In genomic region chrX:150405576-150405975, GRCh38 we compare ENCODE assay signal across 14 cellular contexts. TPM values are rescaled to one million over a fixed set of nuclear protein-coding genes. Genes with fewer than 3 reads are reported as not detected.
DNase-seq lines count a peak whose midpoint lies in the region; ATAC-seq and TF ChIP-seq lines count a peak whose summit lies in the region.
"Had no signal": no experiment of that assay in that cellular context is flagged by ENCODE, and none has a peak within 500 bp of the region (broad histone marks: within the 10 kb centered on the region; RNA-seq: fewer than 3 reads in every experiment).

No MANE protein-coding gene starts in this region.

- H3K9me3 Mint-ChIP-seq in mesothelial cell of epicardium = peaks cover 4% of the 10 kb centered on the region
- H3K9me3 Mint-ChIP-seq: activated B cell treated with CpG ODN at 0.5 μM for 24 hours; natural killer cell treated with Interleukin-12 subunit alpha and Interleukin-12 subunit beta and Interleukin-15 and Interleukin-18, amount 100 ng/mL, for 72 hours had no signal

- H3K9me3 ChIP-seq in right lobe of liver = no peaks in the 10 kb centered on the region
- H3K9me3 ChIP-seq: adrenal gland, SJSA1 had no signal

- H3K27me3 ChIP-seq in GM06990 (replicated peaks; ENCODE audit: control insufficient read depth, insufficient read depth, low read length) (no peaks in the 10 kb centered on the region), right lobe of liver (no peaks in the 10 kb centered on the region)
- H3K27me3 ChIP-seq: adrenal gland, SJSA1 had no signal

- H3K27ac ChIP-seq in right lobe of liver = no peak overlapping the region
- H3K27ac ChIP-seq: adrenal gland, SJSA1 had no signal

- peak; percentile 22 for TF ChIP-seq CTCF in GM06990 (IDR thresholded peaks at IDR 0.05; ENCODE audit: insufficient read depth, low read length, poor library complexity, severe bottlenecking)
- peak; percentile 27 for TF ChIP-seq CTCF in astrocyte of the spinal cord (IDR thresholded peaks at IDR 0.05; ENCODE audit: low read depth, low read length)
- TF ChIP-seq CTCF in right lobe of liver (IDR thresholded peaks at IDR 0.05) = peak in 3 of 4 donors; percentile 15 to 32 (median 16)
- no peak for TF ChIP-seq CTCF in mesothelial cell of epicardium (IDR thresholded peaks at IDR 0.05; ENCODE audit: unreplicated experiment)

- intact Hi-C loops in right lobe of liver (cut with DNase I) = no loop called here

- H3K4me1 ChIP-seq in right lobe of liver = no peaks in the 10 kb centered on the region
- H3K4me1 ChIP-seq: adrenal gland, SJSA1 had no signal

- no peak overlapping the region for H3K4me3 Mint-ChIP-seq in mesothelial cell of epicardium
- H3K4me3 Mint-ChIP-seq: activated B cell treated with CpG ODN at 0.5 μM for 24 hours; natural killer cell treated with Interleukin-12 subunit alpha and Interleukin-12 subunit beta and Interleukin-15 and Interleukin-18, amount 100 ng/mL, for 72 hours had no signal

- in situ Hi-C loops in astrocyte of the spinal cord (cut with HindIII; ENCODE audit: low sequenced_read_pairs) = no loop called here

- H3K4me3 ChIP-seq in GM06990 (replicated peaks; ENCODE audit: low read depth, low read length) (no peak overlapping the region), astrocyte of the spinal cord (ENCODE audit: low read depth, low read length) (no peak overlapping the region), right lobe of liver (no peak overlapping the region)
- H3K4me3 ChIP-seq: adrenal gland, SJSA1 had no signal

- H3K27me3 Mint-ChIP-seq in mesothelial cell of epicardium (ENCODE audit: low read depth) = peaks cover 7% of the 10 kb centered on the region
- H3K27me3 Mint-ChIP-seq: activated B cell treated with CpG ODN at 0.5 μM for 24 hours had no signal

- no peak for TF ChIP-seq POLR2A in right lobe of liver (IDR thresholded peaks at IDR 0.05)

- DNase-seq in GM06990 (ENCODE audit: extremely low read depth, insufficient read length) (no peak), HT1080 (ENCODE audit: low read depth) (peak; percentile 1), astrocyte of the spinal cord (ENCODE audit: low read depth, low spot score) (no peak), right lobe of liver (no peak), mesothelial cell of epicardium (ENCODE audit: low spot score in 2 of 2, unreplicated experiment in 2 of 2) (no peak), NOMO-1 treated with DMSO at 0.1 percent for 48 hours (lab: John Stamatoyannopoulos, UW; ENCODE audit: unreplicated experiment) (no peak)
- DNase-seq: activated B cell treated with CpG ODN at 0.5 μM for 24 hours, GOT3, NCI-H1105 treated with DMSO at 0.1 percent for 48 hours, NCI-H524 treated with DMSO at 0.1 percent for 48 hours had no signal

- no peaks in the 10 kb centered on the region for H3K4me1 Mint-ChIP-seq in mesothelial cell of epicardium
- H3K4me1 Mint-ChIP-seq: activated B cell treated with CpG ODN at 0.5 μM for 24 hours had no signal

- no peak overlapping the region for H3K27ac Mint-ChIP-seq in mesothelial cell of epicardium
- H3K27ac Mint-ChIP-seq: activated B cell treated with CpG ODN at 0.5 μM for 24 hours; natural killer cell treated with Interleukin-12 subunit alpha and Interleukin-12 subunit beta and Interleukin-15 and Interleukin-18, amount 100 ng/mL, for 72 hours had no signal

- ATAC-seq in right lobe of liver = peak in 3 of 4 donors; percentile 47 to 50 (median 49)
- ATAC-seq in GM19452 (IDR thresholded peaks at IDR 0.05; ENCODE audit: unreplicated experiment) = no peak
- ATAC-seq: natural killer cell treated with Interleukin-12 subunit alpha and Interleukin-12 subunit beta and Interleukin-15 and Interleukin-18, amount 100 ng/mL, for 72 hours had no signal

- 52% methylated on average over 4 of the region's 4 CpGs for WGBS in right lobe of liver (ENCODE audit: insufficient coverage, low coverage, low lambda C conversion rate, missing lambda C conversion rate)

- H3K36me3 Mint-ChIP-seq in mesothelial cell of epicardium = no peaks in the 10 kb centered on the region
- H3K36me3 Mint-ChIP-seq: natural killer cell treated with Interleukin-12 subunit alpha and Interleukin-12 subunit beta and Interleukin-15 and Interleukin-18, amount 100 ng/mL, for 72 hours had no signal

- H3K36me3 ChIP-seq in GM06990 (ENCODE audit: control insufficient read depth, insufficient read depth, low read length) (no peaks in the 10 kb centered on the region), right lobe of liver (no peaks in the 10 kb centered on the region)
- H3K36me3 ChIP-seq: adrenal gland, SJSA1 had no signal

RNA-seq across cellular contexts. Expression of gene MAMLD1, which starts 42.5 kb away (rescaled TPM):
- total RNA-seq in HT1080 (2014; rRNA removed; shearing (Covaris generic)) = 1.7 and 3.0 TPM in 2 replicates
- polyA plus RNA-seq in HT1080 (2015; cell fraction: cytosol; rRNA removed) = 6.1 and 6.7 TPM in 2 replicates
- 8.1 and 8.8 TPM in 2 replicates for polyA plus RNA-seq in HT1080 (2015; cell fraction: nucleus; rRNA removed)
- 1 to 10 TPM in 5 of 6 experiments, under 1 TPM in 1; 0.99 to 4.7 (median 1.8) TPM for total RNA-seq in right lobe of liver
- 0.93 to 1.4 TPM (median 1.2 TPM) in 3 replicates for total RNA-seq in mesothelial cell of epicardium
